8 cellular contexts compared by ENCODE assay signal in the genomic region with DNA sequence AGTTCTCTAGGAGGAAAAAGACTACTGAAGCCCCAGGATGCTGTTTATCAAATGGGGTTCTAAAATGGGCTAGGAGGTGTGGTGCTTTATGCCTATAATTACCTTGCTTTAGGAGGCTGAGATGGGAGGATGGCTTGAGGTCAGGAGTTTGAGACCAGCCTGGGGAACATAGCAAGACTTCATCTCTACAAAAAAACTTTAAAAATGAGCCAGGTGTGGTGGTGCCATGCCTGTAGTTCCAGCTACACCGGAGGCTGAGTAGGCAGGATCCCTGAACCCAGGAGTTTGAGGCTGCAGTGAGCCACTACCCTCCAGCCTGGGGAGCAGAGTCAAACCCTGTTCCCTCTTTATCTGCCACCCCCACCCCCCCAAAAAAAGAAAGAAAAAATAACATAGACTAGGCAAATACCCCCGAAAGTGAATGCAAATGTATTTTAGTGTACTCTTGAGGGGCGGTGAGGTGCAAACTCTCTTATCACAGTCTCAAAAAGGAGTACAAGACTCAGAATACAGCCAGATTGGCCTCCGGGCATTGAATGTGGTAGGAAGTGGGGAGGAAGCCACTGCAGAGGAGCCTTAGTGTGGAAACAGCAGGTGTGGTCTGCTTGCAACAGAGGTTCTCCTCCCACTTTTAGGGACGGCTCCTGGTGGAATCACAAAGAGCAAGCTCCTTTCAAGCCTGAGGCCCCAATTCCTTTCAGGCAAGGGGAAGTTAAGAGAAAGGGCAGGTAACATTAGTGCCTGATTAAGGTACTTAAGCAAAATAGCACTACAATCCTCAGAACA. TPM values are rescaled to one million over a fixed set of nuclear protein-coding genes. Genes with fewer than 3 reads are reported as not detected.
A peak's percentile ranks its signal among the peaks of the same experiment; 100 is the strongest.
DNase-seq lines count a peak whose midpoint lies in the region; ATAC-seq and TF ChIP-seq lines count a peak whose summit lies in the region.

No MANE protein-coding gene starts in this region.

- H3K27ac ChIP-seq in CD4-positive, alpha-beta T cell (ENCODE audit: low read depth, low read length), result peak overlapping the region; percentile 59
- H3K27ac ChIP-seq in Peyer's patch (peak overlapping the region; percentile 69 to 87 (median 76)), lung (ENCODE audit: low read depth in 1 of 2, low read length in 1 of 2) (peak overlapping the region in 1 of 2 donors; percentile 66), WERI-Rb-1 (no peak overlapping the region)

- no peaks in the 10 kb centered on the region for H3K4me1 ChIP-seq in Peyer's patch
- H3K4me1 ChIP-seq in lung (ENCODE audit: control insufficient read depth in 2 of 2, insufficient read depth in 2 of 2, low read length in 2 of 2), result peaks cover 0 to 3% of the 10 kb centered on the region in 2 donors

- WGBS in lung, 2 donors, result 19 to 32% methylated on average over 5 of the region's 5 CpGs

- H3K27me3 Mint-ChIP-seq in CD4-positive, alpha-beta T cell, result no peaks in the 10 kb centered on the region
- no peaks in the 10 kb centered on the region for H3K27me3 Mint-ChIP-seq in activated naive CD8-positive, alpha-beta T cell

- no peak for TF ChIP-seq CTCF in CD4-positive, alpha-beta T cell (IDR thresholded peaks at IDR 0.05)
- TF ChIP-seq CTCF in Peyer's patch (IDR thresholded peaks at IDR 0.05) (no peak), lung (IDR thresholded peaks at IDR 0.05; ENCODE audit: control extremely low read depth, extremely low read depth) (no peak), WERI-Rb-1 (IDR thresholded peaks at IDR 0.05; ENCODE audit: low read depth, low read length) (no peak)

- H3K36me3 Mint-ChIP-seq in CD4-positive, alpha-beta T cell (ENCODE audit: low read depth), result peaks cover 5% of the 10 kb centered on the region
- H3K36me3 Mint-ChIP-seq in activated naive CD8-positive, alpha-beta T cell, result no peaks in the 10 kb centered on the region

- ATAC-seq in CD4-positive, alpha-beta T cell (ENCODE audit: poor library complexity), result peak; percentile 24
- ATAC-seq in GM21737 (IDR thresholded peaks at IDR 0.05; ENCODE audit: unreplicated experiment) (peak; percentile 45), lung (ENCODE audit: insufficient read depth, low FRiP score) (peak; percentile 69)

- H3K27ac Mint-ChIP-seq in CD4-positive, alpha-beta T cell, result peak overlapping the region; percentile 90
- peak overlapping the region; percentile 91 for H3K27ac Mint-ChIP-seq in activated naive CD8-positive, alpha-beta T cell

- H3K27me3 ChIP-seq in CD4-positive, alpha-beta T cell (ENCODE audit: control insufficient read depth, insufficient read depth, low read length), result no peaks in the 10 kb centered on the region
- H3K27me3 ChIP-seq in Peyer's patch (no peaks in the 10 kb centered on the region), lung (ENCODE audit: control insufficient read depth, insufficient read depth) (no peaks in the 10 kb centered on the region), WERI-Rb-1 (ENCODE audit: insufficient read depth, low read depth, severe bottlenecking) (no peaks in the 10 kb centered on the region)

- no peaks in the 10 kb centered on the region for H3K9me3 Mint-ChIP-seq in CD4-positive, alpha-beta T cell
- no peaks in the 10 kb centered on the region for H3K9me3 Mint-ChIP-seq in activated naive CD8-positive, alpha-beta T cell (ENCODE audit: low read depth)

- DNase-seq in CD4-positive, alpha-beta T cell, result peak in 9 of 10 experiments; percentile 22 to 52 (median 27)
- DNase-seq in Peyer's patch, result peak in 2 of 3 donors; percentile 72 to 81
- DNase-seq in lung (ENCODE audit: low spot score), result peak; percentile 54
- no peak for DNase-seq in NCI-H82 treated with DMSO at 0.1 percent for 48 hours (lab: John Stamatoyannopoulos, UW; ENCODE audit: unreplicated experiment)
- no peak for DNase-seq in medulla oblongata (ENCODE audit: extremely low spot score)
- DNase-seq in WERI-Rb-1, result no peak

- H3K4me3 ChIP-seq in Peyer's patch (peak overlapping the region in 2 of 4 donors; percentile 39), lung (no peak overlapping the region), WERI-Rb-1 (ENCODE audit: low read depth, low read length) (no peak overlapping the region)

- peaks cover 34% of the 10 kb centered on the region for H3K4me1 Mint-ChIP-seq in CD4-positive, alpha-beta T cell (ENCODE audit: low read depth)
- peaks cover 43% of the 10 kb centered on the region for H3K4me1 Mint-ChIP-seq in activated naive CD8-positive, alpha-beta T cell (ENCODE audit: low read depth)

- POLR2A ChIA-PET in CD4-positive, alpha-beta T cell (lab: Charles Lee), result interaction anchor here (1.2 to 8.3 kb wide), 9 partner anchors 11 to 119 kb away, joined by 3 to 353 read pairs (median 12); a partner anchor contains a TSS

- no peak for TF ChIP-seq POLR2A in Peyer's patch (IDR thresholded peaks at IDR 0.05)

- no peaks in the 10 kb centered on the region for H3K9me3 ChIP-seq in CD4-positive, alpha-beta T cell (ENCODE audit: control insufficient read depth, low read length)
- H3K9me3 ChIP-seq in Peyer's patch (no peaks in the 10 kb centered on the region), lung (ENCODE audit: control insufficient read depth in 2 of 2, insufficient read depth in 1 of 2, low read length in 1 of 2) (no peaks in the 10 kb centered on the region), WERI-Rb-1 (ENCODE audit: severe bottlenecking) (no peaks in the 10 kb centered on the region)

- CTCF ChIA-PET in CD4-positive, alpha-beta T cell (lab: Charles Lee), result interaction anchor here (1.5 to 10.0 kb wide), 6 partner anchors 11 to 119 kb away, joined by 4 to 175 read pairs (median 16); a partner anchor contains a TSS

- intact Hi-C loops in CD4-positive, alpha-beta T cell (cut with DNase I, micrococcal nuclease), result loop anchor here (1.0 to 2.0 kb wide), 6 partner anchors 11 to 67 kb away; a partner anchor contains a TSS

- H3K36me3 ChIP-seq in Peyer's patch, result no peaks in the 10 kb centered on the region
- H3K36me3 ChIP-seq in lung (ENCODE audit: control insufficient read depth in 2 of 2, insufficient read depth in 2 of 2, low read length in 2 of 2), result no peaks in the 10 kb centered on the region
- no peaks in the 10 kb centered on the region for H3K36me3 ChIP-seq in WERI-Rb-1

- H3K4me3 Mint-ChIP-seq in CD4-positive, alpha-beta T cell, result peak overlapping the region; percentile 87
- peak overlapping the region; percentile 90 for H3K4me3 Mint-ChIP-seq in activated naive CD8-positive, alpha-beta T cell

RNA-seq across cellular contexts. Expression of a gene that starts 23.5 kb away (rescaled TPM):
- 100 to 1,000 TPM; 929 to 939 TPM for total RNA-seq in CD4-positive, alpha-beta T cell
- 10 to 100 TPM in 2 of 4 donors, 1 to 10 TPM in 2; 1.9 to 69.3 (median 11.2) TPM for total RNA-seq in Peyer's patch
- 100 to 1,000 TPM; 112 to 435 TPM for total RNA-seq in lung
- 100 to 1,000 TPM in 1 of 2 donors, 10 to 100 TPM in 1; 13.4 to 140 TPM for polyA plus RNA-seq in lung

Comparison
In these comparisons a context has a peak if more than half of its experiments do, and no peak if none do; other contexts are left out.
1. DNase-seq: peak in CD4-positive, alpha-beta T cell (9 of 10), Peyer's patch (2 of 3) and lung (single experiment); none in NCI-H82 treated with DMSO at 0.1 percent for 48 hours (single experiment), medulla oblongata (single experiment) and WERI-Rb-1 (single experiment).
2. Peak in every context shown above with its lines, with median percentiles within 50 percentile points of each other: ATAC-seq.